Comparison of ENCODE assay signal across 1 cellular context in genomic region chr1:173824315-173825081, GRCh38.
TF ChIP-seq lines count a peak whose summit lies in the region.

Gene CENPL, minus strand, starts transcription at chr1:173824883. Its CDS starts 13,584 bp downstream, at chr1:173811299.
Gene DARS2, plus strand, starts transcription at chr1:173824673. Its CDS starts 557 bp downstream, at chr1:173825230.

TF ChIP-seq in HepG2, 621 proteins besides CTCF, POLR2A, EP300 and RAD21 (continued from another document and continues in another):
- no peak for TF ChIP-seq ZBTB43 (CRISPR knock-in tag; conservative IDR thresholded peaks at IDR 0.05)
- no peak for TF ChIP-seq ZNF512B (CRISPR knock-in tag; IDR thresholded peaks at IDR 0.05; ENCODE audit: borderline replicate concordance)
- TF ChIP-seq RNF2 (conservative IDR thresholded peaks at IDR 0.05; ENCODE audit: low read depth): no peak
- TF ChIP-seq MEIS2 (CRISPR knock-in tag; IDR thresholded peaks at IDR 0.05): peak; percentile 24; the same call in 1 of the 2 replicates
- TF ChIP-seq BRD4 (CRISPR knock-in tag; IDR thresholded peaks at IDR 0.05): 0 out of 2 replicates have a peak, but pooled peaks have one; percentile 50
- 0 out of 2 replicates have a peak, but pooled peaks have one; percentile 45 for TF ChIP-seq MIER3 (CRISPR knock-in tag; IDR thresholded peaks at IDR 0.05; ENCODE audit: borderline replicate concordance)
- TF ChIP-seq ATF3 (CRISPR knock-in tag; IDR thresholded peaks at IDR 0.05): 0 out of 2 replicates have a peak, but pooled peaks have one; percentile 4
- TF ChIP-seq NFIC (IDR thresholded peaks at IDR 0.05; ENCODE audit: low read length): no peak
- peak; percentile 76 for TF ChIP-seq CEBPB (IDR thresholded peaks at IDR 0.05; ENCODE audit: borderline replicate concordance, low read depth, low read length)
- TF ChIP-seq PAXIP1 (CRISPR knock-in tag; conservative IDR thresholded peaks at IDR 0.05): no peak; the same call in 1 of the 2 replicates
- TF ChIP-seq ZNF350 (CRISPR knock-in tag; IDR thresholded peaks at IDR 0.05; ENCODE audit: borderline replicate concordance, low read depth): peak; percentile 86
- TF ChIP-seq SP1 (IDR thresholded peaks at IDR 0.05): no peak
- TF ChIP-seq SP1 (CRISPR knock-in tag; IDR thresholded peaks at IDR 0.05): no peak; the same call in 1 of the 2 replicates
- peak; percentile 20; the same call in 1 of the 2 replicates for TF ChIP-seq POGK (CRISPR knock-in tag; conservative IDR thresholded peaks at IDR 0.05)
- peak; percentile 83 for TF ChIP-seq ZNF441 (CRISPR knock-in tag; IDR thresholded peaks at IDR 0.05; ENCODE audit: borderline replicate concordance)
- TF ChIP-seq E2F5 (CRISPR knock-in tag; conservative IDR thresholded peaks at IDR 0.05): peak; percentile 83
- TF ChIP-seq BRF2 (CRISPR knock-in tag; IDR thresholded peaks at IDR 0.05): peak; percentile 48; the same call in 1 of the 2 replicates
- TF ChIP-seq GTF2F1 (IDR thresholded peaks at IDR 0.05; ENCODE audit: low read length): no peak
- TF ChIP-seq ZNF354B (CRISPR knock-in tag; IDR thresholded peaks at IDR 0.05): no peak
- TF ChIP-seq FOXA3 (CRISPR knock-in tag; IDR thresholded peaks at IDR 0.05): peak; percentile 39
- TF ChIP-seq CAMTA2 (CRISPR knock-in tag; IDR thresholded peaks at IDR 0.05; ENCODE audit: borderline replicate concordance): 0 out of 2 replicates have a peak, but pooled peaks have one; percentile 22
- TF ChIP-seq TCF12 (IDR thresholded peaks at IDR 0.05): no peak
- 0 out of 2 replicates have a peak, but pooled peaks have one; percentile 62 for TF ChIP-seq TCF12 (CRISPR knock-in tag; IDR thresholded peaks at IDR 0.05)
- peak; percentile 36; the same call in 1 of the 2 replicates for TF ChIP-seq FOXP4 (CRISPR knock-in tag; IDR thresholded peaks at IDR 0.05)
- peak; percentile 89 for TF ChIP-seq SIN3B (IDR thresholded peaks at IDR 0.05; ENCODE audit: low read length)
- peak; percentile 14; the same call in 1 of the 2 replicates for TF ChIP-seq PPARG (CRISPR knock-in tag; conservative IDR thresholded peaks at IDR 0.05)
- no peak for TF ChIP-seq ZFYVE20 (CRISPR knock-in tag; IDR thresholded peaks at IDR 0.05; ENCODE audit: borderline replicate concordance, low read depth)
- no peak for TF ChIP-seq NONO (IDR thresholded peaks at IDR 0.05)
- TF ChIP-seq NONO (CRISPR knock-in tag; conservative IDR thresholded peaks at IDR 0.05): peak; percentile 81; the same call in 1 of the 2 replicates
- TF ChIP-seq ZNF564 (CRISPR knock-in tag; IDR thresholded peaks at IDR 0.05): peak; percentile 38; the same call in 1 of the 2 replicates
- TF ChIP-seq ARHGAP35 (CRISPR knock-in tag; IDR thresholded peaks at IDR 0.05; ENCODE audit: borderline replicate concordance): no peak
- peak; percentile 81 for TF ChIP-seq NFYB (CRISPR knock-in tag; IDR thresholded peaks at IDR 0.05)
- no peak; the same call in 1 of the 2 replicates for TF ChIP-seq AKNA (CRISPR knock-in tag; IDR thresholded peaks at IDR 0.05; ENCODE audit: borderline replicate concordance)
- no peak for TF ChIP-seq ZMYM3 (CRISPR knock-in tag; IDR thresholded peaks at IDR 0.05)
